ENCODE assay signal across 13 cellular contexts in the genomic region with DNA sequence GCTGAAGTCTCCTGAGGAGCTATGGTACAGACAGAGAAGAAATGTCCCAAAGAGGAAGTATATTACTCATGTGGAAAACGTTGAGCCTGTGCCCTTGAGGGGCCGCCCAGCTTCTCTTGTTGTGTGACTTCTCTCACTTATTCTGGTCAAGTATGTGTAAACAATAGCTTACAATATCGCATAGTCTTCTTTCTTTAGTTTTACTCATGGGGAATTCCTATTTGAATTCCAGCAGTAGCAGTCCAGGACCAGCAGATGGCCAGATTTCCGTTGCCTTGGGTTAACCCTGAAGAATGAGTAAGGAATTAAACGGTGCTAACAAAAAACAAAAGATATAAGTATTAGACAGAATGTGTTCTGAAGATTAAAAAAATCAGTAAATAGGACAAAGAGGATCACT.
DNase-seq lines count a peak whose midpoint lies in the region; ATAC-seq, FAIRE-seq and TF ChIP-seq lines count a peak whose summit lies in the region.
"Had no signal": no experiment of that assay in that cellular context is flagged by ENCODE, and none has a peak within 500 bp of the region (broad histone marks: within the 10 kb centered on the region; RNA-seq: fewer than 3 reads in every experiment).

No MANE protein-coding gene starts in this region.

- CTCF ChIA-PET in SK-N-SH (lab: Yijun Ruan, JAX): no interaction called here

- no peaks in the 10 kb centered on the region for H3K9me2 ChIP-seq in SK-N-SH

- H3K4me1 ChIP-seq in cardiac muscle cell (ENCODE audit: low read depth) (no peaks in the 10 kb centered on the region), left ventricle myocardium inferior (no peaks in the 10 kb centered on the region), SK-N-SH (ENCODE audit: control insufficient read depth in 1 of 2, insufficient read depth in 2 of 2, low read depth in 1 of 2, low read length in 1 of 2) (no peaks in the 10 kb centered on the region)
- H3K4me1 ChIP-seq: spleen had no signal

- peak; percentile 40 for TF ChIP-seq CTCF in cardiac muscle cell (IDR thresholded peaks at IDR 0.05; ENCODE audit: low read depth, low read length)
- no peak for TF ChIP-seq CTCF in left ventricle myocardium inferior (IDR thresholded peaks at IDR 0.05; ENCODE audit: borderline replicate concordance)
- TF ChIP-seq CTCF in SK-N-SH (IDR thresholded peaks at IDR 0.05): peak; percentile 41; the same call in 1 of the 2 replicates
- peak; percentile 27 for TF ChIP-seq CTCF in glutamatergic neuron (IDR thresholded peaks at IDR 0.05; ENCODE audit: partially characterized antibody, unreplicated experiment)

- POLR2A ChIA-PET in SK-N-SH (lab: Yijun Ruan, JAX): no interaction called here

- H3K4me3 ChIP-seq in cardiac muscle cell: no peak overlapping the region
- no peak overlapping the region for H3K4me3 ChIP-seq in left ventricle myocardium inferior
- no peak overlapping the region for H3K4me3 ChIP-seq in SK-N-SH (ENCODE audit: low read depth in 2 of 2, low read length in 1 of 2)
- H3K4me3 ChIP-seq: mucosa of descending colon, spleen had no signal

- intact Hi-C loops in left ventricle myocardium inferior (cut with micrococcal nuclease): no loop called here

- H3K9me3 Mint-ChIP-seq in glutamatergic neuron (ENCODE audit: unreplicated experiment): peaks cover 4% of the 10 kb centered on the region
- peaks cover 7% of the 10 kb centered on the region for H3K9me3 Mint-ChIP-seq in natural killer cell treated with Interleukin-12 subunit alpha and Interleukin-12 subunit beta and Interleukin-15 and Interleukin-18, amount 100 ng/mL, for 72 hours

- no peaks in the 10 kb centered on the region for H3K9me3 ChIP-seq in cardiac muscle cell (ENCODE audit: low read depth)
- peaks cover 16% of the 10 kb centered on the region for H3K9me3 ChIP-seq in left ventricle myocardium inferior (replicated peaks)
- H3K9me3 ChIP-seq in SK-N-SH: no peaks in the 10 kb centered on the region; the same call in 1 of the 2 replicates

- H3K27ac ChIP-seq in cardiac muscle cell (no peak overlapping the region), left ventricle myocardium inferior (replicated peaks) (no peak overlapping the region), SK-N-SH (ENCODE audit: low read depth in 2 of 2, low read length in 1 of 2) (no peak overlapping the region)
- H3K27ac ChIP-seq: spleen had no signal

- no peak overlapping the region for H3K4me3 Mint-ChIP-seq in glutamatergic neuron (ENCODE audit: unreplicated experiment)
- H3K4me3 Mint-ChIP-seq in natural killer cell treated with Interleukin-12 subunit alpha and Interleukin-12 subunit beta and Interleukin-15 and Interleukin-18, amount 100 ng/mL, for 72 hours: no peak overlapping the region
- H3K4me3 Mint-ChIP-seq: B cell, T-helper 17 cell had no signal

- TF ChIP-seq RAD21 in SK-N-SH (IDR thresholded peaks at IDR 0.05; ENCODE audit: low read length): no peak

- no peak for TF ChIP-seq EP300 in SK-N-SH (IDR thresholded peaks at IDR 0.05; ENCODE audit: borderline replicate concordance in 1 of 2, low read depth in 1 of 2, low read length in 1 of 2)

- H3K9ac ChIP-seq in SK-N-SH: no peak overlapping the region

- no peaks in the 10 kb centered on the region for H3F3A ChIP-seq in SK-N-SH (replicated peaks; ENCODE audit: insufficient read depth)

- no peak overlapping the region for H3K27ac Mint-ChIP-seq in glutamatergic neuron (ENCODE audit: unreplicated experiment)
- no peak overlapping the region for H3K27ac Mint-ChIP-seq in natural killer cell treated with Interleukin-12 subunit alpha and Interleukin-12 subunit beta and Interleukin-15 and Interleukin-18, amount 100 ng/mL, for 72 hours
- H3K27ac Mint-ChIP-seq: B cell, T-helper 17 cell had no signal

- FAIRE-seq in urothelium cell line (lab: Jason Lieb, UNC): no peak

- no peaks in the 10 kb centered on the region for H3K27me3 ChIP-seq in cardiac muscle cell
- H3K27me3 ChIP-seq in left ventricle myocardium inferior (ENCODE audit: low read depth): no peaks in the 10 kb centered on the region
- no peaks in the 10 kb centered on the region for H3K27me3 ChIP-seq in SK-N-SH (ENCODE audit: insufficient read depth)
- H3K27me3 ChIP-seq: spleen had no signal

- 15% methylated on average over 5 of the region's 5 CpGs for WGBS in SK-N-SH (ENCODE audit: low lambda C conversion rate)

- H4K20me1 ChIP-seq in SK-N-SH (ENCODE audit: insufficient read depth): no peaks in the 10 kb centered on the region

- H3K27me3 Mint-ChIP-seq in glutamatergic neuron (ENCODE audit: unreplicated experiment): peaks cover 3% of the 10 kb centered on the region
- H3K27me3 Mint-ChIP-seq in natural killer cell treated with Interleukin-12 subunit alpha and Interleukin-12 subunit beta and Interleukin-15 and Interleukin-18, amount 100 ng/mL, for 72 hours: no peaks in the 10 kb centered on the region
- H3K27me3 Mint-ChIP-seq: B cell, T-helper 17 cell had no signal

- no peak overlapping the region for H3K4me2 ChIP-seq in SK-N-SH

- no peaks in the 10 kb centered on the region for H3K36me3 Mint-ChIP-seq in glutamatergic neuron (ENCODE audit: unreplicated experiment)
- no peaks in the 10 kb centered on the region for H3K36me3 Mint-ChIP-seq in natural killer cell treated with Interleukin-12 subunit alpha and Interleukin-12 subunit beta and Interleukin-15 and Interleukin-18, amount 100 ng/mL, for 72 hours

- no peaks in the 10 kb centered on the region for H3K4me1 Mint-ChIP-seq in glutamatergic neuron (ENCODE audit: low read depth, unreplicated experiment)
- H3K4me1 Mint-ChIP-seq in natural killer cell treated with Interleukin-12 subunit alpha and Interleukin-12 subunit beta and Interleukin-15 and Interleukin-18, amount 100 ng/mL, for 72 hours (ENCODE audit: low read depth in 2 of 2): no peaks in the 10 kb centered on the region
- H3K4me1 Mint-ChIP-seq: B cell had no signal

- no peak for ATAC-seq in natural killer cell treated with Interleukin-12 subunit alpha and Interleukin-12 subunit beta and Interleukin-15 and Interleukin-18, amount 100 ng/mL, for 72 hours
- ATAC-seq: mucosa of descending colon, T-helper 17 cell had no signal

- no peak overlapping the region for H2AFZ ChIP-seq in SK-N-SH (ENCODE audit: low read depth)

- H3K36me3 ChIP-seq in cardiac muscle cell (no peaks in the 10 kb centered on the region), left ventricle myocardium inferior (no peaks in the 10 kb centered on the region), SK-N-SH (replicated peaks in 1 of 2; ENCODE audit: control insufficient read depth in 1 of 2, insufficient read depth in 2 of 2, low read length in 1 of 2) (no peaks in the 10 kb centered on the region)
- H3K36me3 ChIP-seq: spleen had no signal

- no peaks in the 10 kb centered on the region for H3K79me2 ChIP-seq in SK-N-SH (ENCODE audit: insufficient read depth)

- DNase-seq in cardiac muscle cell (ENCODE audit: low read depth in 1 of 2, low spot score in 1 of 2): peak; percentile 6 to 26
- DNase-seq in left ventricle myocardium inferior: no peak
- no peak for DNase-seq in SK-N-SH
- no peak for DNase-seq in glutamatergic neuron
- DNase-seq in urothelium cell line (ENCODE audit: low spot score): peak; percentile 7
- DNase-seq in T-helper 2 cell: no peak
- DNase-seq in cortex of kidney (lab: John Stamatoyannopoulos, UW): no peak
- DNase-seq in natural killer cell treated with Interleukin-12 subunit alpha and Interleukin-12 subunit beta and Interleukin-15 and Interleukin-18, amount 100 ng/mL, for 72 hours (ENCODE audit: low spot score): no peak
- DNase-seq: anterior cingulate cortex, mucosa of descending colon, spleen, T-helper 17 cell had no signal

TF ChIP-seq in SK-N-SH, 30 proteins besides CTCF, POLR2A, EP300 and RAD21 (continues in another document):
- TF ChIP-seq FOXJ3 (CRISPR knock-in tag; IDR thresholded peaks at IDR 0.05): no peak
- TF ChIP-seq, protein P1, sequence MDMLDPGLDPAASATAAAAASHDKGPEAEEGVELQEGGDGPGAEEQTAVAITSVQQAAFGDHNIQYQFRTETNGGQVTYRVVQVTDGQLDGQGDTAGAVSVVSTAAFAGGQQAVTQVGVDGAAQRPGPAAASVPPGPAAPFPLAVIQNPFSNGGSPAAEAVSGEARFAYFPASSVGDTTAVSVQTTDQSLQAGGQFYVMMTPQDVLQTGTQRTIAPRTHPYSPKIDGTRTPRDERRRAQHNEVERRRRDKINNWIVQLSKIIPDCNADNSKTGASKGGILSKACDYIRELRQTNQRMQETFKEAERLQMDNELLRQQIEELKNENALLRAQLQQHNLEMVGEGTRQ (IDR thresholded peaks at IDR 0.05; ENCODE audit: borderline replicate concordance, low read depth, low read length): no peak
- no peak for TF ChIP-seq NFIC (IDR thresholded peaks at IDR 0.05; ENCODE audit: borderline replicate concordance)
- TF ChIP-seq TAF1 (IDR thresholded peaks at IDR 0.05; ENCODE audit: borderline replicate concordance, low read depth, low read length): no peak
- no peak for TF ChIP-seq ELF1 (IDR thresholded peaks at IDR 0.05)
- no peak for TF ChIP-seq CHD2 (IDR thresholded peaks at IDR 0.05; ENCODE audit: low read length, partially characterized antibody)
- TF ChIP-seq FOSL2 (IDR thresholded peaks at IDR 0.05; ENCODE audit: borderline replicate concordance, low read depth): no peak
- TF ChIP-seq, protein P2, sequence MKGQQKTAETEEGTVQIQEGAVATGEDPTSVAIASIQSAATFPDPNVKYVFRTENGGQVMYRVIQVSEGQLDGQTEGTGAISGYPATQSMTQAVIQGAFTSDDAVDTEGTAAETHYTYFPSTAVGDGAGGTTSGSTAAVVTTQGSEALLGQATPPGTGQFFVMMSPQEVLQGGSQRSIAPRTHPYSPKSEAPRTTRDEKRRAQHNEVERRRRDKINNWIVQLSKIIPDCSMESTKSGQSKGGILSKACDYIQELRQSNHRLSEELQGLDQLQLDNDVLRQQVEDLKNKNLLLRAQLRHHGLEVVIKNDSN (IDR thresholded peaks at IDR 0.05; ENCODE audit: borderline replicate concordance, low read depth): no peak
- TF ChIP-seq POLR2AphosphoS5 (IDR thresholded peaks at IDR 0.05; ENCODE audit: low read depth, low read length): no peak
- TF ChIP-seq NRF1 (IDR thresholded peaks at IDR 0.05; ENCODE audit: low read depth, low read length): no peak

Comparison
In these comparisons a context has a peak if more than half of its experiments do, and no peak if none do; other contexts are left out.
1. DNase-seq: peak in cardiac muscle cell (2 of 2) and urothelium cell line (single experiment); none in left ventricle myocardium inferior (single experiment), SK-N-SH (single experiment), glutamatergic neuron (single experiment), T-helper 2 cell (0 of 5), cortex of kidney (single experiment) and natural killer cell treated with Interleukin-12 subunit alpha and Interleukin-12 subunit beta and Interleukin-15 and Interleukin-18, amount 100 ng/mL, for 72 hours (single experiment).